ENCODE assay signal across 7 cellular contexts in the genomic region with DNA sequence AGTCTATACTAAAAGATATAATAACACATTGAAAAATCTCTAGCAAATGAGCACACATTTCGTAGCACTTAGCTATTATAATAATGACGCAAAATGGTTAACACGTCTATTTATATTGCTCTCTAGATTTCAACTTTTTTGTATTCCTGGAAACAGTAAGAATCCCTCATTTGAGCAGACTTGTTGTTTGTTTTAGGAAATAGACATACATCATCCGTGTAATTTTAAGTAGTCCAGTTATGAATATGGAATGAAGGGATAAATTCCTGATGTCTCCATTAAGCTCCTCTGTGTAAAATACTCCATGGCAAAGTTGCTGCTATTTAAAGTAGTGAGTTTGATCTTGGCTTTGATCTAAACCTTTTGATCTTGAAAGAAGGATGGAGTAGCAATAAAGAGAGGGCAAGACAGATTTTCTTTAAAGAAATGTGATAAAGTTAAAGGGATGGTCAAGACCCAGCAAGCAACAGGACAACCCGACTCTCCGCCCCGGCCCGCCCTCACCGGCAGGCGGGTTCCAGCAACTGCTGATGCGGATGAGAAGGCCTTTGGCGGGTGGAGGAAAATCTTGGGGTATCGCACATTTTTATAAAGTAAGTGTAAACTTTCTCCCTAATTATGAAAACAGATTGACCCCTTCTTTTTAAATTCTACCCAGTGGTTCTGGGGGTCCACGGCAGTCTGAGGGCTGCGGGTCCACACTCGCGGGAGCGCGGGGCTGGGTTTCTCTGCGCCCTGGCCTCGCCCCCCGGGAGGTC.
DNase-seq lines count a peak whose midpoint lies in the region; ATAC-seq and TF ChIP-seq lines count a peak whose summit lies in the region.

No MANE protein-coding gene starts in this region.

- H4K20me1 ChIP-seq in GM23338 (replicated peaks; ENCODE audit: insufficient read depth) (no peaks in the 10 kb centered on the region), OCI-LY1 (ENCODE audit: insufficient read depth, low read length) (no peaks in the 10 kb centered on the region), mammary epithelial cell (ENCODE audit: insufficient read depth, low read length) (no peaks in the 10 kb centered on the region)

- peak overlapping the region; percentile 78 for H3K4me3 Mint-ChIP-seq in GM23338

- H3K4me1 ChIP-seq in ES-I3 (ENCODE audit: insufficient read depth, low read length), result no peaks in the 10 kb centered on the region
- peaks cover 8% of the 10 kb centered on the region; the same call in 1 of the 2 replicates for H3K4me1 ChIP-seq in GM23338 (ENCODE audit: insufficient read depth)
- peaks cover 25% of the 10 kb centered on the region for H3K4me1 ChIP-seq in OCI-LY1 (ENCODE audit: insufficient read depth, low read length, severe bottlenecking)
- peaks cover 38% of the 10 kb centered on the region for H3K4me1 ChIP-seq in mammary epithelial cell (ENCODE audit: insufficient read depth, low read length)
- H3K4me1 ChIP-seq in spleen, result peaks cover 13 to 67% (median 28%) of the 10 kb centered on the region in 6 donors

- H3K27ac Mint-ChIP-seq in GM23338, result no peak overlapping the region

- no peak for TF ChIP-seq POLR2A in spleen (IDR thresholded peaks at IDR 0.05)

- H3K36me3 Mint-ChIP-seq in GM23338 (ENCODE audit: low read depth), result no peaks in the 10 kb centered on the region

- TSS peak; percentile 85 for BruUV-seq in mammary epithelial cell (replicated peaks; lab: Mats Ljungman, UMichigan)

- no peaks in the 10 kb centered on the region for H3K9me2 ChIP-seq in GM23338 (ENCODE audit: insufficient read depth)
- no peaks in the 10 kb centered on the region for H3K9me2 ChIP-seq in OCI-LY1 (ENCODE audit: low read depth, low read length)

- WGBS in mammary epithelial cell (ENCODE audit: low coverage, missing lambda C conversion rate), result 19% methylated on average over 16 of the region's 22 CpGs
- 9 to 16% (median 11%) methylated on average over 22 of the region's 22 CpGs for WGBS in spleen, 5 donors

- CTCF ChIA-PET in mammary epithelial cell (lab: Charles Lee; ENCODE audit: low non-redundant PET), result no interaction called here

- H3K9ac ChIP-seq in ES-I3 (ENCODE audit: low read depth, low read length), result peak overlapping the region; percentile 97
- peak overlapping the region; percentile 88 for H3K9ac ChIP-seq in OCI-LY1 (ENCODE audit: low read length)
- H3K9ac ChIP-seq in mammary epithelial cell (ENCODE audit: insufficient read depth, low read length), result peak overlapping the region; percentile 86

- peaks cover 24% of the 10 kb centered on the region for H3K27me3 Mint-ChIP-seq in GM23338 (ENCODE audit: insufficient read depth, low read depth, poor library complexity)

- no peaks in the 10 kb centered on the region for H3K79me2 ChIP-seq in GM23338 (replicated peaks; ENCODE audit: insufficient read depth)
- no peaks in the 10 kb centered on the region for H3K79me2 ChIP-seq in OCI-LY1 (ENCODE audit: insufficient read depth, low read length)
- H3K79me2 ChIP-seq in mammary epithelial cell (ENCODE audit: insufficient read depth, low read length), result peaks cover 43% of the 10 kb centered on the region

- DNase-seq in GM23338 (ENCODE audit: low spot score) (peak; percentile 68), mammary epithelial cell (peak; percentile 53), islet precursor cell (peak; percentile 69), spleen (no peak)

- peaks cover 10% of the 10 kb centered on the region for H3K4me1 Mint-ChIP-seq in GM23338

- peak overlapping the region; percentile 73 for H3K4me3 ChIP-seq in GM23338
- H3K4me3 ChIP-seq in OCI-LY1 (ENCODE audit: low read depth, low read length, poor library complexity, severe bottlenecking), result peak overlapping the region; percentile 93
- peak overlapping the region; percentile 79 to 95 (median 87) for H3K4me3 ChIP-seq in mammary epithelial cell (replicated peaks in 1 of 3; ENCODE audit: insufficient read depth in 1 of 3, low read depth in 2 of 3, low read length in 3 of 3)
- peak overlapping the region; percentile 37 to 82 (median 56) for H3K4me3 ChIP-seq in spleen

- H3K36me3 ChIP-seq in ES-I3 (ENCODE audit: insufficient read depth, low read length), result no peaks in the 10 kb centered on the region
- H3K36me3 ChIP-seq in GM23338 (ENCODE audit: insufficient read depth), result no peaks in the 10 kb centered on the region
- no peaks in the 10 kb centered on the region; the same call in 1 of the 2 replicates for H3K36me3 ChIP-seq in OCI-LY1 (ENCODE audit: insufficient read depth, low read length)
- no peaks in the 10 kb centered on the region for H3K36me3 ChIP-seq in mammary epithelial cell (ENCODE audit: insufficient read depth, low read length)
- peaks cover 0 to 8% (median 0%) of the 10 kb centered on the region in 6 donors for H3K36me3 ChIP-seq in spleen

- H3K27me3 ChIP-seq in GM23338 (ENCODE audit: insufficient read depth) (peaks cover 51% of the 10 kb centered on the region), OCI-LY1 (ENCODE audit: insufficient read depth, low read length) (no peaks in the 10 kb centered on the region), mammary epithelial cell (ENCODE audit: insufficient read depth, low read length) (no peaks in the 10 kb centered on the region), spleen (replicated peaks in 1 of 7) (peaks cover 0 to 42% (median 19%) of the 10 kb centered on the region in 7 donors)

- TF ChIP-seq CTCF in GM23338 (conservative IDR thresholded peaks at IDR 0.05; ENCODE audit: low read depth in 2 of 2) (no peak), OCI-LY1 (IDR thresholded peaks at IDR 0.05; ENCODE audit: low read length) (no peak), mammary epithelial cell (conservative IDR thresholded peaks at IDR 0.05 in 1 of 2, IDR thresholded peaks at IDR 0.05 in 1 of 2; ENCODE audit: extremely low read depth in 1 of 2, insufficient read depth in 1 of 2, low read depth in 1 of 2, low read length in 2 of 2) (no peak), spleen (IDR thresholded peaks at IDR 0.05 in 8 of 11, conservative IDR thresholded peaks at IDR 0.05 in 3 of 11) (peak in 2 of 11 experiments; percentile 2 to 4)

- dilution Hi-C loops in mammary epithelial cell (cut with HindIII; ENCODE audit: low sequenced_read_pairs), result no loop called here

- in situ Hi-C loops in mammary epithelial cell (cut with MboI; ENCODE audit: low sequenced_read_pairs in 2 of 2), result no loop called here

- H2AFZ ChIP-seq in GM23338 (peak overlapping the region; percentile 95), OCI-LY1 (ENCODE audit: low read length) (peak overlapping the region; percentile 59; the same call in 1 of the 2 replicates), mammary epithelial cell (ENCODE audit: low read depth, low read length) (peak overlapping the region; percentile 93)

- H3K9me3 Mint-ChIP-seq in GM23338, result no peaks in the 10 kb centered on the region

- ATAC-seq in GM23338 (peak; percentile 76), HG02623 (IDR thresholded peaks at IDR 0.05; ENCODE audit: unreplicated experiment) (no peak)

- H3F3A ChIP-seq in GM23338 (replicated peaks; ENCODE audit: low read depth), result no peaks in the 10 kb centered on the region
- H3F3A ChIP-seq in OCI-LY1 (ENCODE audit: insufficient read depth, low read length), result no peaks in the 10 kb centered on the region

- no peak overlapping the region for H3K27ac ChIP-seq in GM23338 (ENCODE audit: low read depth)
- H3K27ac ChIP-seq in OCI-LY1 (ENCODE audit: low read depth, low read length, poor library complexity, severe bottlenecking), result no peak overlapping the region
- H3K27ac ChIP-seq in mammary epithelial cell (ENCODE audit: insufficient read depth, low read depth, low read length), result peak overlapping the region; percentile 88
- H3K27ac ChIP-seq in spleen, result peak overlapping the region; percentile 69 to 97 (median 92)

- H3K4me2 ChIP-seq in GM23338 (peak overlapping the region; percentile 79), OCI-LY1 (ENCODE audit: low read length) (peak overlapping the region; percentile 86), mammary epithelial cell (ENCODE audit: insufficient read depth, low read depth, low read length) (peak overlapping the region; percentile 99)

- no peaks in the 10 kb centered on the region for H3K9me3 ChIP-seq in ES-I3 (ENCODE audit: control insufficient read depth, insufficient read depth, low read length)
- H3K9me3 ChIP-seq in OCI-LY1 (ENCODE audit: low read length), result no peaks in the 10 kb centered on the region
- no peaks in the 10 kb centered on the region for H3K9me3 ChIP-seq in mammary epithelial cell (replicated peaks; ENCODE audit: insufficient read depth, low read length)
- H3K9me3 ChIP-seq in spleen, result no peaks in the 10 kb centered on the region

- intact Hi-C loops in mammary epithelial cell (cut with micrococcal nuclease) (loop anchor here (2.0 kb wide), 1 partner anchor 83 kb away; no protein-coding TSS in a partner anchor), spleen (cut with DNase I; ENCODE audit: low total_unique reads) (no loop called here)

TF ChIP-seq in GM23338, 12 proteins besides CTCF, POLR2A, EP300 and RAD21 (continues in another document):
- TF ChIP-seq STAT1 (IDR thresholded peaks at IDR 0.05; ENCODE audit: unreplicated experiment) (no peak), NANOG (IDR thresholded peaks at IDR 0.05; ENCODE audit: borderline replicate concordance) (no peak), JUNB (IDR thresholded peaks at IDR 0.05; ENCODE audit: unreplicated experiment) (no peak)

Comparison
In these comparisons a context has a peak if more than half of its experiments do, and no peak if none do; other contexts are left out.
1. H3K27ac ChIP-seq: peak in mammary epithelial cell (single experiment) and spleen (8 of 8); none in GM23338 (single experiment) and OCI-LY1 (single experiment).
2. Peak in every context shown above with its lines, with median percentiles within 50 percentile points of each other: H3K9ac ChIP-seq, H2AFZ ChIP-seq, H3K4me2 ChIP-seq and H3K4me3 ChIP-seq.